Comparison of ENCODE assay signal across 8 cellular contexts in the genomic region with DNA sequence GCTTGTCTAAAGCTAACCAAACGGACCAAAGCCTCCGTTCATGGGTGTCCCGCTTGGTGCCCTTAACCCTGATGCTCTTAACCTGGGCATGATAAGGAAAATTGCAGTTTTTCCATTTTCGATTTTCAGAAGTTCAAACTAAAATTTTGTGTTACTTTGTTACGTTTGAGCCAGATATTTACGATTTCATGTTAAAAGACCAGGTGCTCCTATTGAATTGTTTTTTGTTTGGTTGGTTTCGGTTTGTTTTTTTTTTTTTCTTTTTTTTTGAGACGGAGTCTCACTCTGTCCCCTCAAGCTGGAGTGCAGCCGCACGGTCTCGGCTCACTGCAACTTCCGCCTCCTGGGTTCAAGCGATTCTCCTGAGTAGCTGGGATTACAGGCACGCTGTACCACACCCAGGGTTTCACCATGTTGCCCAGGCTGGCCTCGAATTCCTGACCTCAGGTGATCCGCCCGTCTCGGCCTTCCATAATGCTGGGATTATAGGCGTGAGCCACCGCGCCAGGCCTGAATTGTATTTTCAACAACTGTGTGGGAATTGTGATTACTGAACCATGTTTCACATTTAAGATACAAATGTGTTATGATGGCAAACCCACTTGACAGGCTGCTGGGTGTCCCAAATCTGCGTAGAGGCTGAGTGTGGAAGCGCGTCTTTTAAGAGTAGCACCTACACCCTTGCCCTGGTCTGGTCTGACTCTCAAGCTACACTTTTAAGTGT. TPM values are rescaled to one million over a fixed set of nuclear protein-coding genes. Genes with fewer than 3 reads are reported as not detected.
A peak's percentile ranks its signal among the peaks of the same experiment; 100 is the strongest.
DNase-seq lines count a peak whose midpoint lies in the region; ATAC-seq and TF ChIP-seq lines count a peak whose summit lies in the region.

No MANE protein-coding gene starts in this region.

- CTCF ChIA-PET in mammary epithelial cell (lab: Charles Lee; ENCODE audit: low non-redundant PET), result no interaction called here

- intact Hi-C loops in mammary epithelial cell (cut with micrococcal nuclease), result no loop called here

- H3K4me2 ChIP-seq in mammary epithelial cell (ENCODE audit: insufficient read depth, low read depth, low read length), result peak overlapping the region; percentile 86

- in situ Hi-C loops in mammary epithelial cell (cut with MboI; ENCODE audit: low sequenced_read_pairs in 2 of 2), result no loop called here

- BruUV-seq in mammary epithelial cell (replicated peaks; lab: Mats Ljungman, UMichigan), result TSS peak; percentile 75

- no peaks in the 10 kb centered on the region for H3K27me3 ChIP-seq in ACC112 (ENCODE audit: insufficient read depth, low read length)
- no peaks in the 10 kb centered on the region for H3K27me3 ChIP-seq in mammary epithelial cell (ENCODE audit: insufficient read depth, low read length)
- no peaks in the 10 kb centered on the region for H3K27me3 ChIP-seq in mucosa of rectum (ENCODE audit: control insufficient read depth in 2 of 2, insufficient read depth in 2 of 2, low read length in 2 of 2)

- ATAC-seq in HG03097 (IDR thresholded peaks at IDR 0.05; ENCODE audit: low FRiP score, unreplicated experiment) (peak; percentile 11), HG03139 (IDR thresholded peaks at IDR 0.05; ENCODE audit: unreplicated experiment) (no peak), GM21526 (IDR thresholded peaks at IDR 0.05; ENCODE audit: low FRiP score, unreplicated experiment) (no peak), HG03432 (IDR thresholded peaks at IDR 0.05; ENCODE audit: unreplicated experiment) (no peak)

- H2AFZ ChIP-seq in ACC112 (ENCODE audit: low read length, unreplicated experiment), result peak overlapping the region; percentile 79
- H2AFZ ChIP-seq in mammary epithelial cell (ENCODE audit: low read depth, low read length), result peak overlapping the region; percentile 99

- TF ChIP-seq CTCF in mammary epithelial cell (conservative IDR thresholded peaks at IDR 0.05 in 1 of 2, IDR thresholded peaks at IDR 0.05 in 1 of 2; ENCODE audit: extremely low read depth in 1 of 2, insufficient read depth in 1 of 2, low read depth in 1 of 2, low read length in 2 of 2), result no peak

- peak overlapping the region; percentile 86 for H3K4me3 ChIP-seq in ACC112 (ENCODE audit: low read depth, low read length)
- H3K4me3 ChIP-seq in mammary epithelial cell (replicated peaks in 1 of 3; ENCODE audit: insufficient read depth in 1 of 3, low read depth in 2 of 3, low read length in 3 of 3), result peak overlapping the region; percentile 56 to 65 (median 59)
- H3K4me3 ChIP-seq in mucosa of rectum (ENCODE audit: low read length in 2 of 2), result peak overlapping the region; percentile 79 to 82

- H3K4me1 ChIP-seq in ACC112 (ENCODE audit: control insufficient read depth, insufficient read depth, low read length, unreplicated experiment), result peaks cover 23% of the 10 kb centered on the region
- H3K4me1 ChIP-seq in mammary epithelial cell (ENCODE audit: insufficient read depth, low read length), result peaks cover 8% of the 10 kb centered on the region
- H3K4me1 ChIP-seq in mucosa of rectum (ENCODE audit: control insufficient read depth in 2 of 2, insufficient read depth in 2 of 2, low read length in 2 of 2), result peaks cover 0 to 6% of the 10 kb centered on the region in 2 donors

- H3K9me3 ChIP-seq in mammary epithelial cell (replicated peaks; ENCODE audit: insufficient read depth, low read length), result no peaks in the 10 kb centered on the region
- H3K9me3 ChIP-seq in mucosa of rectum (ENCODE audit: control insufficient read depth in 2 of 2, low read length in 2 of 2), result no peaks in the 10 kb centered on the region

- H3K36me3 ChIP-seq in ACC112 (ENCODE audit: insufficient read depth, low read length) (no peaks in the 10 kb centered on the region), mammary epithelial cell (ENCODE audit: insufficient read depth, low read length) (no peaks in the 10 kb centered on the region), mucosa of rectum (ENCODE audit: control insufficient read depth in 2 of 2, insufficient read depth in 2 of 2, low read length in 2 of 2) (no peaks in the 10 kb centered on the region)

- H3K9ac ChIP-seq in mammary epithelial cell (ENCODE audit: insufficient read depth, low read length) (peak overlapping the region; percentile 36), mucosa of rectum (ENCODE audit: low read depth in 1 of 2, low read length in 2 of 2) (peak overlapping the region; percentile 79 to 82)

- 88% methylated on average over 18 of the region's 24 CpGs for WGBS in mammary epithelial cell (ENCODE audit: low coverage, missing lambda C conversion rate)

- H4K20me1 ChIP-seq in mammary epithelial cell (ENCODE audit: insufficient read depth, low read length), result no peaks in the 10 kb centered on the region

- no peak for DNase-seq in mammary epithelial cell
- DNase-seq in medulla oblongata (ENCODE audit: extremely low spot score), result no peak

- H3K79me2 ChIP-seq in ACC112 (ENCODE audit: control insufficient read depth, insufficient read depth, low read length, unreplicated experiment) (peaks cover 10% of the 10 kb centered on the region), mammary epithelial cell (ENCODE audit: insufficient read depth, low read length) (peaks cover 30% of the 10 kb centered on the region)

- H3K27ac ChIP-seq in ACC112 (ENCODE audit: low read depth, low read length) (peak overlapping the region; percentile 78), mammary epithelial cell (ENCODE audit: insufficient read depth, low read depth, low read length) (peak overlapping the region; percentile 79), mucosa of rectum (ENCODE audit: low read depth in 2 of 2, low read length in 2 of 2) (peak overlapping the region; percentile 80 to 90)

- dilution Hi-C loops in mammary epithelial cell (cut with HindIII; ENCODE audit: low sequenced_read_pairs), result no loop called here

RNA-seq across cellular contexts. Expression of a gene that starts 0.9 kb away (rescaled TPM):
- total RNA-seq in mammary epithelial cell, result 10 to 100 TPM; 30.3 to 31.7 TPM
- polyA plus RNA-seq in mammary epithelial cell, result 29.4 TPM
- 122 TPM for polyA minus RNA-seq in mammary epithelial cell

RNA-seq across cellular contexts. Expression of a gene that starts 28.4 kb away (rescaled TPM):
- not detected for total RNA-seq in mammary epithelial cell
- not detected for polyA plus RNA-seq in mammary epithelial cell
- polyA minus RNA-seq in mammary epithelial cell, result not detected
